Comparison of ENCODE assay signal across 19 cellular contexts in genomic region chr13:51235756-51236564, GRCh38. TPM values are rescaled to one million over a fixed set of nuclear protein-coding genes. Genes with fewer than 3 reads are reported as not detected.
DNase-seq lines count a peak whose midpoint lies in the region; ATAC-seq lines count a peak whose summit lies in the region.
"Had no signal": no experiment of that assay in that cellular context is flagged by ENCODE, and none has a peak within 500 bp of the region (broad histone marks: within the 10 kb centered on the region; RNA-seq: fewer than 3 reads in every experiment).

No MANE protein-coding gene starts in this region.

- no peak for ATAC-seq in left ventricle myocardium superior
- ATAC-seq in GM21447 (IDR thresholded peaks at IDR 0.05; ENCODE audit: unreplicated experiment), result no peak
- ATAC-seq in HG03520 (IDR thresholded peaks at IDR 0.05; ENCODE audit: unreplicated experiment), result no peak
- ATAC-seq: effector memory CD8-positive, alpha-beta T cell; natural killer cell treated with Interleukin-12 subunit alpha and Interleukin-12 subunit beta and Interleukin-15 and Interleukin-18, amount 100 ng/mL, for 72 hours had no signal

- no peaks in the 10 kb centered on the region for H3K9me3 ChIP-seq in SJSA1 (replicated peaks)
- H3K9me3 ChIP-seq: HAP-1, upper lobe of left lung had no signal

- peaks cover 8% of the 10 kb centered on the region; the same call in 1 of the 2 replicates for H3K27me3 ChIP-seq in SJSA1 (replicated peaks)
- H3K27me3 ChIP-seq: upper lobe of left lung had no signal

- H3K36me3 ChIP-seq in SJSA1, result no peaks in the 10 kb centered on the region
- H3K36me3 ChIP-seq: upper lobe of left lung had no signal

- no peak overlapping the region for H3K4me3 ChIP-seq in SJSA1
- H3K4me3 ChIP-seq: HAP-1, upper lobe of left lung had no signal

- peak overlapping the region; percentile 79 for H3K27ac ChIP-seq in SJSA1
- peak overlapping the region; percentile 68 for H3K27ac ChIP-seq in substantia nigra (ENCODE audit: low read depth, low read length, poor library complexity, severe bottlenecking)

- peaks cover 18% of the 10 kb centered on the region for H3K4me1 ChIP-seq in SJSA1 (replicated peaks)
- H3K4me1 ChIP-seq: HAP-1 had no signal

- intact Hi-C loops in left ventricle myocardium superior (cut with micrococcal nuclease), result no loop called here

- peak; percentile 46 for DNase-seq in NCI-H748 (lab: John Stamatoyannopoulos, UW; ENCODE audit: unreplicated experiment)
- DNase-seq in NCI-H748 treated with DMSO at 0.1 percent for 48 hours (lab: John Stamatoyannopoulos, UW), result no peak
- DNase-seq in SJSA1 (ENCODE audit: low read depth in 1 of 2, low spot score in 2 of 2), result peak; percentile 43 to 49
- DNase-seq in kidney tubule cell (ENCODE audit: low spot score), result peak; percentile 52
- no peak for DNase-seq in substantia nigra (lab: John Stamatoyannopoulos, UW)
- no peak for DNase-seq in left ventricle myocardium superior
- DNase-seq: activated CD4-positive, alpha-beta T cell treated with anti-CD3 and anti-CD28 coated beads, Interleukin-2, amount 50 U/mL, for 4 hours; activated naive CD4-positive, alpha-beta T cell; activated T-cell treated with anti-CD3 and anti-CD28 coated beads for 4 hours; DMS53; effector memory CD8-positive, alpha-beta T cell; NCI-H1092; NCI-H345; stimulated activated naive CD4-positive, alpha-beta T cell; upper lobe of left lung had no signal

RNA-seq across cellular contexts. Expression of gene FAM124A, which starts 13.8 kb away (rescaled TPM):
- total RNA-seq in SJSA1 (2014; rRNA removed; shearing (Covaris generic)), result 0.29 TPM in 1 of 2 replicates, not detected in the other
- total RNA-seq in left ventricle myocardium superior, result 14.9 TPM
- total RNA-seq: natural killer cell treated with Interleukin-12 subunit alpha and Interleukin-12 subunit beta and Interleukin-15 and Interleukin-18, amount 100 ng/mL, for 72 hours had no signal

Comparison
In these comparisons a context has a peak if more than half of its experiments do, and no peak if none do; other contexts are left out.
1. DNase-seq: peak in NCI-H748 (single experiment), SJSA1 (2 of 2) and kidney tubule cell (single experiment); none in NCI-H748 treated with DMSO at 0.1 percent for 48 hours (single experiment), substantia nigra (0 of 49) and left ventricle myocardium superior (single experiment).
2. RNA of gene FAM124A, which starts 13.8 kb away (total RNA-seq): 14.9 TPM in left ventricle myocardium superior (single experiment); 0.29 TPM in SJSA1; every median in the first group is over 10 times any median in the second.